ENCODE assay signal across 9 cellular contexts in genomic region chr12:71014180-71014785, GRCh38.
DNase-seq lines count a peak whose midpoint lies in the region; ATAC-seq, FAIRE-seq and TF ChIP-seq lines count a peak whose summit lies in the region.
"Had no signal": no experiment of that assay in that cellular context is flagged by ENCODE, and none has a peak within 500 bp of the region (broad histone marks: within the 10 kb centered on the region; RNA-seq: fewer than 3 reads in every experiment).

No MANE protein-coding gene starts in this region.

- no peak overlapping the region for H3K4me3 Mint-ChIP-seq in stimulated activated naive CD8-positive, alpha-beta T cell treated with anti-CD3 and anti-CD28 coated beads, Interleukin-15, amount 100 ng/mL, for 72 hours

- TF ChIP-seq EP300 in A549 (IDR thresholded peaks at IDR 0.05) (no peak), K562 (IDR thresholded peaks at IDR 0.05; ENCODE audit: low read length) (no peak), sigmoid colon (IDR thresholded peaks at IDR 0.05) (no peak)

- CTCF ChIA-PET in A549 (lab: Yijun Ruan, JAX) (interaction anchor here (0.6 to 1.5 kb wide), 8 partner anchors 18 to 426 kb away, joined by 3 to 6 read pairs (median 3); no protein-coding TSS in a partner anchor), K562 (lab: Yijun Ruan, JAX; ENCODE audit: low intra/inter-chr PET ratio) (interaction anchor here (0.7 to 1.1 kb wide), 2 partner anchors 134 to 281 kb away, joined by 3 to 4 read pairs; no protein-coding TSS in a partner anchor)

- in situ Hi-C loops in K562 (cut with MboI) = loop anchor here (25.0 kb wide), 2 partner anchors 277 to 427 kb away; no protein-coding TSS in a partner anchor

- H3K9me1 ChIP-seq in K562 (ENCODE audit: control insufficient read depth, insufficient read depth, low read length) = no peaks in the 10 kb centered on the region

- H3K4me2 ChIP-seq in A549 = peak overlapping the region; percentile 33; the same call in 2 of the 3 replicates
- H3K4me2 ChIP-seq in Karpas-422 (ENCODE audit: low read depth, low read length, poor library complexity, severe bottlenecking) = no peak overlapping the region
- no peak overlapping the region for H3K4me2 ChIP-seq in K562 (ENCODE audit: insufficient read depth, low read length)

- H3K27ac ChIP-seq in A549 = no peak overlapping the region
- no peak overlapping the region for H3K27ac ChIP-seq in Karpas-422 (ENCODE audit: low read length)
- H3K27ac ChIP-seq in K562 (ENCODE audit: extremely low read depth, low read depth, low read length) = no peak overlapping the region
- H3K27ac ChIP-seq in sigmoid colon = no peak overlapping the region

- H3K9me3 ChIP-seq in A549 (no peaks in the 10 kb centered on the region), Karpas-422 (ENCODE audit: low read length) (no peaks in the 10 kb centered on the region), K562 (replicated peaks; ENCODE audit: control insufficient read depth, insufficient read depth, low read depth, low read length) (no peaks in the 10 kb centered on the region), sigmoid colon (no peaks in the 10 kb centered on the region)

- FAIRE-seq in A549 (lab: Jason Lieb, UNC) (peak; percentile 63), K562 (lab: Jason Lieb, UNC) (peak; percentile 49)

- no peaks in the 10 kb centered on the region for H3K9me2 ChIP-seq in Karpas-422 (replicated peaks; ENCODE audit: insufficient read depth, low read length)

- POLR2A ChIA-PET in A549 (lab: Yijun Ruan, JAX) = interaction anchor here (0.8 kb wide), 1 partner anchor 281 kb away, joined by 5 read pairs; no protein-coding TSS in a partner anchor
- POLR2A ChIA-PET in K562 (lab: Yijun Ruan, JAX) = no interaction called here

- no peaks in the 10 kb centered on the region for H3K4me1 Mint-ChIP-seq in stimulated activated naive CD8-positive, alpha-beta T cell treated with anti-CD3 and anti-CD28 coated beads, Interleukin-15, amount 100 ng/mL, for 72 hours

- no TSS peak for BruUV-seq in K562 (replicated peaks; lab: Mats Ljungman, UMichigan)

- intact Hi-C loops in K562 (cut with micrococcal nuclease) = loop anchor here (1.0 kb wide), 1 partner anchor 281 kb away; no protein-coding TSS in a partner anchor
- intact Hi-C loops in sigmoid colon (cut with DNase I) = no loop called here

- H3K4me3 ChIP-seq in A549 = no peak overlapping the region
- H3K4me3 ChIP-seq in Karpas-422 (ENCODE audit: low read length) = no peak overlapping the region
- H3K4me3 ChIP-seq in K562 = no peak overlapping the region
- no peak overlapping the region for H3K4me3 ChIP-seq in sigmoid colon

- TF ChIP-seq POLR2A in A549 (IDR thresholded peaks at IDR 0.05; ENCODE audit: low read length) = no peak
- TF ChIP-seq POLR2A in K562 (conservative IDR thresholded peaks at IDR 0.05) = no peak
- no peak for TF ChIP-seq POLR2A in sigmoid colon (IDR thresholded peaks at IDR 0.05)

- peaks cover 4% of the 10 kb centered on the region; the same call in 1 of the 3 replicates for H3K4me1 ChIP-seq in A549
- H3K4me1 ChIP-seq in Karpas-422 (ENCODE audit: low read length) = no peaks in the 10 kb centered on the region
- H3K4me1 ChIP-seq in K562 (replicated peaks in 1 of 2; ENCODE audit: control insufficient read depth in 2 of 2, insufficient read depth in 2 of 2, low read length in 2 of 2) = no peaks in the 10 kb centered on the region
- H3K4me1 ChIP-seq in sigmoid colon = no peaks in the 10 kb centered on the region

- peak; percentile 27 to 46 for DNase-seq in A549 (ENCODE audit: low read depth in 1 of 2, low spot score in 1 of 2)
- peak; percentile 43 for DNase-seq in Karpas-422
- peak in 2 of 4 experiments; percentile 7 to 29 for DNase-seq in K562 (ENCODE audit: extremely low read depth in 1 of 4, low spot score in 3 of 4)
- peak; percentile 55 for DNase-seq in kidney tubule cell (ENCODE audit: low spot score)
- DNase-seq in sigmoid colon = no peak
- no peak for DNase-seq in stimulated activated naive CD8-positive, alpha-beta T cell treated with anti-CD3 and anti-CD28 coated beads, Interleukin-15, amount 100 ng/mL, for 72 hours
- no peak for DNase-seq in stimulated activated naive CD4-positive, alpha-beta T cell treated with Interleukin-2 at 50 U/mL for 16 hours (lab: John Stamatoyannopoulos, UW)
- DNase-seq: GDM1 had no signal

- TF ChIP-seq CTCF in A549 (IDR thresholded peaks at IDR 0.05) (peak; percentile 44), K562 (IDR thresholded peaks at IDR 0.05 in 2 of 3, conservative IDR thresholded peaks at IDR 0.05 in 1 of 3; ENCODE audit: insufficient read depth in 2 of 3, low read depth in 1 of 3, low read length in 3 of 3) (peak in 2 of 3 experiments; percentile 17 to 56; a peak in 4 of 6 replicates), sigmoid colon (IDR thresholded peaks at IDR 0.05) (peak in 1 of 4 experiments; percentile 7)

- H4K20me1 ChIP-seq in Karpas-422 (ENCODE audit: insufficient read depth, low read depth, low read length) = no peaks in the 10 kb centered on the region
- no peaks in the 10 kb centered on the region for H4K20me1 ChIP-seq in K562 (replicated peaks; ENCODE audit: control insufficient read depth, insufficient read depth, low read length)

- no peak overlapping the region for H3K27ac Mint-ChIP-seq in stimulated activated naive CD8-positive, alpha-beta T cell treated with anti-CD3 and anti-CD28 coated beads, Interleukin-15, amount 100 ng/mL, for 72 hours

- H3K9me3 Mint-ChIP-seq in stimulated activated naive CD8-positive, alpha-beta T cell treated with anti-CD3 and anti-CD28 coated beads, Interleukin-15, amount 100 ng/mL, for 72 hours = peaks cover 0 to 10% of the 10 kb centered on the region in 2 donors

- H2AFZ ChIP-seq in Karpas-422 (ENCODE audit: low read length) = no peak overlapping the region
- H2AFZ ChIP-seq in K562 (ENCODE audit: low read depth, low read length) = peak overlapping the region; percentile 23; the same call in 1 of the 2 replicates

- H3K9ac ChIP-seq in Karpas-422 (ENCODE audit: low read length) (no peak overlapping the region), K562 (ENCODE audit: insufficient read depth in 1 of 2, low read depth in 2 of 2, low read length in 2 of 2) (no peak overlapping the region)

- H3K36me3 ChIP-seq in Karpas-422 (ENCODE audit: insufficient read depth, low read length) = no peaks in the 10 kb centered on the region
- H3K36me3 ChIP-seq in K562 (ENCODE audit: control insufficient read depth, insufficient read depth, low read length) = no peaks in the 10 kb centered on the region
- H3K36me3 ChIP-seq in sigmoid colon = no peaks in the 10 kb centered on the region

- TF ChIP-seq RAD21 in A549 (conservative IDR thresholded peaks at IDR 0.05 in 1 of 2, IDR thresholded peaks at IDR 0.05 in 1 of 2) (peak; percentile 60 to 67), K562 (CRISPR knock-in tag; conservative IDR thresholded peaks at IDR 0.05 in 1 of 2, IDR thresholded peaks at IDR 0.05 in 1 of 2) (peak; percentile 89 to 91)

- H3K79me2 ChIP-seq in Karpas-422 (ENCODE audit: low read length) (no peaks in the 10 kb centered on the region), K562 (ENCODE audit: control insufficient read depth, insufficient read depth, low read length) (no peaks in the 10 kb centered on the region)

- ATAC-seq in A549 (peak; percentile 70 to 79; a peak in 4 of 6 replicates), K562 (peak; percentile 42; the same call in 1 of the 3 replicates), GM19452 (IDR thresholded peaks at IDR 0.05; ENCODE audit: unreplicated experiment) (no peak)
- no peak for ATAC-seq in stimulated activated naive CD8-positive, alpha-beta T cell treated with anti-CD3 and anti-CD28 coated beads, Interleukin-15, amount 100 ng/mL, for 72 hours

- no peaks in the 10 kb centered on the region for H3K27me3 ChIP-seq in Karpas-422 (ENCODE audit: low read length)
- no peaks in the 10 kb centered on the region for H3K27me3 ChIP-seq in K562 (ENCODE audit: control insufficient read depth in 2 of 2, insufficient read depth in 2 of 2, low read length in 2 of 2)
- peaks cover 0 to 9% (median 0%) of the 10 kb centered on the region in 3 donors for H3K27me3 ChIP-seq in sigmoid colon

- WGBS in A549 (ENCODE audit: missing lambda C conversion rate) = 2% methylated on average over 2 of the region's 2 CpGs
- WGBS in K562 (ENCODE audit: insufficient coverage, low coverage, missing lambda C conversion rate) = 0% methylated on average over 2 of the region's 2 CpGs
- WGBS in sigmoid colon, 2 donors = 12 to 47% methylated on average over 2 of the region's 2 CpGs

- H3K27me3 Mint-ChIP-seq in stimulated activated naive CD8-positive, alpha-beta T cell treated with anti-CD3 and anti-CD28 coated beads, Interleukin-15, amount 100 ng/mL, for 72 hours = no peaks in the 10 kb centered on the region

TF ChIP-seq in A549, 52 proteins besides CTCF, POLR2A, EP300 and RAD21 (continues in another document):
- TF ChIP-seq, protein P1, sequence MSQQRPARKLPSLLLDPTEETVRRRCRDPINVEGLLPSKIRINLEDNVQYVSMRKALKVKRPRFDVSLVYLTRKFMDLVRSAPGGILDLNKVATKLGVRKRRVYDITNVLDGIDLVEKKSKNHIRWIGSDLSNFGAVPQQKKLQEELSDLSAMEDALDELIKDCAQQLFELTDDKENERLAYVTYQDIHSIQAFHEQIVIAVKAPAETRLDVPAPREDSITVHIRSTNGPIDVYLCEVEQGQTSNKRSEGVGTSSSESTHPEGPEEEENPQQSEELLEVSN (IDR thresholded peaks at IDR 0.05; ENCODE audit: borderline replicate concordance, low read depth) = no peak
- no peak for TF ChIP-seq ZFP36 (IDR thresholded peaks at IDR 0.05; ENCODE audit: borderline replicate concordance, partially characterized antibody)
- no peak for TF ChIP-seq TFCP2L1 (CRISPR knock-in tag; IDR thresholded peaks at IDR 0.05)
- TF ChIP-seq NPAS2 (CRISPR knock-in tag; IDR thresholded peaks at IDR 0.05; ENCODE audit: borderline replicate concordance) = no peak

TF ChIP-seq in K562, 482 proteins besides CTCF, POLR2A, EP300 and RAD21 (continues in another document):
- no peak for TF ChIP-seq PKNOX1 (IDR thresholded peaks at IDR 0.05)

Comparison
In these comparisons a context has a peak if more than half of its experiments do, and no peak if none do; other contexts are left out.
1. ATAC-seq: peak in A549 (2 of 2) and K562 (single experiment); none in stimulated activated naive CD8-positive, alpha-beta T cell treated with anti-CD3 and anti-CD28 coated beads, Interleukin-15, amount 100 ng/mL, for 72 hours (single experiment) and GM19452 (single experiment).
2. DNase-seq: peak in A549 (2 of 2), Karpas-422 (single experiment) and kidney tubule cell (single experiment); none in sigmoid colon (single experiment), stimulated activated naive CD8-positive, alpha-beta T cell treated with anti-CD3 and anti-CD28 coated beads, Interleukin-15, amount 100 ng/mL, for 72 hours (0 of 2) and stimulated activated naive CD4-positive, alpha-beta T cell treated with Interleukin-2 at 50 U/mL for 16 hours (single experiment).
3. Of the 35 proteins assayed by ChIP-seq in both K562 and A549: peak only in K562: none; only in A549: none; in both: CTCF, RAD21 and SMC3; in neither: 32.